ENCODE assay signal across 10 cellular contexts in the genomic region with DNA sequence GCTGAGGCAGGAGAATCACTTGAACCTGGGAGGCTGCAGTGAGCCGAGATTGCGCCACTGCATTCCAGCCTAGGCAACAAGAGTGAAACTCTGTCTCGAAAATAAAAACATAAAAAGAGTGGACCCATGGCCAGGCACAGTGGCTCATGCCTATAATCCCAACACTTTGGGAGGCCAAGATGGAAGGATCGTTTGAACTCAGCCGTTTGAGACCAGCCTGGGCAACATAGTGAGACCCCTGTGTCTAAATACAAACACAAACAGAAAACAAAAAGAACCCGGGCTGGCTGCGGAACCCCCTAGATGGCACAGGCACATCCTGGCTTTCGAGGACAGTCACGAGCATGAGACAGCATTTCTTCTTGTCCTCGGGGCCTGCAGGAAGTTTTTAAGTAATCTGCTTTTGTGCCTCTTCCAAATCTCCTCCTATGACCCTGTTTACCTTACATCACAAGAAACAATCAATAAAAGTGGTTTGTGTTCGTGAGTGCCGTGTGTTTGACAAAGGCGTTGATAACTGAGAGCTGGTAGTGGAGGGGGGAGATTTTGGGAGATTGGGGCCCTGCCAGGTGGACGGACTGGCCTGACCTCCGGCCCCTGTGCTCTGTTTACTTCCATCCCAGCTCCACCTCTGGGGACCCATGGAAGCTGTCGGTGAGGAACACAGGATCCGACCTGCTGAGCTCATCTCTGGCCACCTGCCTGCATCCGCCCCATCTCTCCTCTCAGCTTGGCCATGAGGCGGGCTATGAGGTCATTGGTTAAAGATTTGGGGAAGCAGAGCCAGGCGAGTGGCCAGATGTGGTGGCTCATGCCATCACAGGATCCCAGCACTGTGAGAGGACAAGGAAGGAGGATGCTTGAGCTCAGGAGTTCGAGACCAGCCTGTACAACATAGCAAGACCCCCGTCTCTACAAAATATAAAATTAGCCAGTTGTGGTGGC. TPM values are rescaled to one million over a fixed set of nuclear protein-coding genes. Genes with fewer than 3 reads are reported as not detected.
DNase-seq lines count a peak whose midpoint lies in the region; ATAC-seq and TF ChIP-seq lines count a peak whose summit lies in the region.
"Had no signal": no experiment of that assay in that cellular context is flagged by ENCODE, and none has a peak within 500 bp of the region (broad histone marks: within the 10 kb centered on the region; RNA-seq: fewer than 3 reads in every experiment).

No MANE protein-coding gene starts in this region.

- H3K4me3 ChIP-seq in HFF-Myc (replicated peaks; ENCODE audit: low read depth, low read length) (no peak overlapping the region), SK-N-SH (ENCODE audit: low read depth in 2 of 2, low read length in 1 of 2) (no peak overlapping the region)

- no peak overlapping the region for H3K4me2 ChIP-seq in SK-N-SH

- H2AFZ ChIP-seq in SK-N-SH (ENCODE audit: low read depth): peak overlapping the region; percentile 24; the same call in 1 of the 2 replicates

- peaks cover 2 to 9% of the 10 kb centered on the region in 2 donors for H3K4me1 Mint-ChIP-seq in stimulated activated naive B cell treated with anti-CD40 and anti-IgM and Interleukin-4, amounts not matched to agents 10 μg/mL and 1 μg/mL and 100 μg/mL, for 72 hours
- peaks cover 40% of the 10 kb centered on the region for H3K4me1 Mint-ChIP-seq in nephron progenitor cell
- H3K4me1 Mint-ChIP-seq: IgD-negative memory B cell had no signal

- no peaks in the 10 kb centered on the region for H4K20me1 ChIP-seq in SK-N-SH (ENCODE audit: insufficient read depth)

- TF ChIP-seq CTCF in HFF-Myc (IDR thresholded peaks at IDR 0.05; ENCODE audit: low read depth, low read length, missing control alignments): no peak
- TF ChIP-seq CTCF in SK-N-SH (IDR thresholded peaks at IDR 0.05): no peak
- TF ChIP-seq CTCF in nephron progenitor cell (IDR thresholded peaks at IDR 0.05): no peak

- no peaks in the 10 kb centered on the region for H3K9me3 ChIP-seq in SK-N-SH

- no peaks in the 10 kb centered on the region for H3K36me3 ChIP-seq in SK-N-SH (replicated peaks in 1 of 2; ENCODE audit: control insufficient read depth in 1 of 2, insufficient read depth in 2 of 2, low read length in 1 of 2)

- DNase-seq in HFF-Myc (ENCODE audit: extremely low read depth, low read depth) (peak; percentile 81), SK-N-SH (no peak), left cardiac atrium (peak; percentile 87), nephron progenitor cell (no peak)
- DNase-seq in stimulated activated naive B cell treated with anti-CD40 and anti-IgM and Interleukin-4, amounts not matched to agents 10 μg/mL and 1 μg/mL and 100 μg/mL, for 72 hours: no peak
- DNase-seq in effector CD4-positive, alpha-beta T cell: no peak
- DNase-seq in stimulated activated CD4-positive, alpha-beta T cell treated with anti-CD3 and anti-CD28 coated beads, Interleukin-2, amount 100 ng/mL, for 48 hours: no peak

- TF ChIP-seq RAD21 in SK-N-SH (IDR thresholded peaks at IDR 0.05; ENCODE audit: low read length): no peak

- H3K27ac ChIP-seq in SK-N-SH (ENCODE audit: low read depth in 2 of 2, low read length in 1 of 2): no peak overlapping the region

- H3K9me2 ChIP-seq in SK-N-SH: no peaks in the 10 kb centered on the region

- WGBS in SK-N-SH (ENCODE audit: low lambda C conversion rate): 78% methylated on average over 20 of the region's 22 CpGs

- H3K4me1 ChIP-seq in SK-N-SH (ENCODE audit: control insufficient read depth in 1 of 2, insufficient read depth in 2 of 2, low read depth in 1 of 2, low read length in 1 of 2): peaks cover 0 to 8% of the 10 kb centered on the region in 2 experiments; a peak in 2 of 4 replicates

- peak overlapping the region; percentile 59 for H3K27ac Mint-ChIP-seq in stimulated activated naive B cell treated with anti-CD40 and anti-IgM and Interleukin-4, amounts not matched to agents 10 μg/mL and 1 μg/mL and 100 μg/mL, for 72 hours
- H3K27ac Mint-ChIP-seq in nephron progenitor cell: no peak overlapping the region
- H3K27ac Mint-ChIP-seq: IgD-negative memory B cell had no signal

- TF ChIP-seq EP300 in SK-N-SH (IDR thresholded peaks at IDR 0.05; ENCODE audit: borderline replicate concordance in 1 of 2, low read depth in 1 of 2, low read length in 1 of 2): no peak

- H3K27me3 Mint-ChIP-seq in stimulated activated naive B cell treated with anti-CD40 and anti-IgM and Interleukin-4, amounts not matched to agents 10 μg/mL and 1 μg/mL and 100 μg/mL, for 72 hours: peaks cover 20 to 49% of the 10 kb centered on the region in 2 donors
- peaks cover 8% of the 10 kb centered on the region for H3K27me3 Mint-ChIP-seq in nephron progenitor cell (ENCODE audit: low read depth, poor library complexity)

- H3F3A ChIP-seq in SK-N-SH (replicated peaks; ENCODE audit: insufficient read depth): peaks cover 31% of the 10 kb centered on the region

- H3K27me3 ChIP-seq in SK-N-SH (ENCODE audit: insufficient read depth): no peaks in the 10 kb centered on the region

- H3K9ac ChIP-seq in SK-N-SH: no peak overlapping the region

- ATAC-seq in left cardiac atrium (peak; percentile 83 to 89), GM18519 (IDR thresholded peaks at IDR 0.05; ENCODE audit: low FRiP score, unreplicated experiment) (no peak)
- no peak for ATAC-seq in stimulated activated naive B cell treated with anti-CD40 and anti-IgM and Interleukin-4, amounts not matched to agents 10 μg/mL and 1 μg/mL and 100 μg/mL, for 72 hours (replicated peaks)

- H3K79me2 ChIP-seq in SK-N-SH (ENCODE audit: insufficient read depth): no peaks in the 10 kb centered on the region

- H3K36me3 Mint-ChIP-seq in stimulated activated naive B cell treated with anti-CD40 and anti-IgM and Interleukin-4, amounts not matched to agents 10 μg/mL and 1 μg/mL and 100 μg/mL, for 72 hours: no peaks in the 10 kb centered on the region
- H3K36me3 Mint-ChIP-seq in nephron progenitor cell (ENCODE audit: low read depth): no peaks in the 10 kb centered on the region
- H3K36me3 Mint-ChIP-seq: IgD-negative memory B cell had no signal

- no peak overlapping the region for H3K4me3 Mint-ChIP-seq in stimulated activated naive B cell treated with anti-CD40 and anti-IgM and Interleukin-4, amounts not matched to agents 10 μg/mL and 1 μg/mL and 100 μg/mL, for 72 hours
- H3K4me3 Mint-ChIP-seq in nephron progenitor cell: no peak overlapping the region
- H3K4me3 Mint-ChIP-seq: IgD-negative memory B cell had no signal

- intact Hi-C loops in left cardiac atrium (cut with DNase I): no loop called here

- CTCF ChIA-PET in SK-N-SH (lab: Yijun Ruan, JAX): interaction anchor here (1.0 to 4.2 kb wide), 5 partner anchors 9 to 100 kb away, joined by 4 to 22 read pairs (median 14); no protein-coding TSS in a partner anchor

- no peaks in the 10 kb centered on the region for H3K9me3 Mint-ChIP-seq in stimulated activated naive B cell treated with anti-CD40 and anti-IgM and Interleukin-4, amounts not matched to agents 10 μg/mL and 1 μg/mL and 100 μg/mL, for 72 hours
- no peaks in the 10 kb centered on the region for H3K9me3 Mint-ChIP-seq in nephron progenitor cell
- H3K9me3 Mint-ChIP-seq: IgD-negative memory B cell had no signal

- POLR2A ChIA-PET in SK-N-SH (lab: Yijun Ruan, JAX): no interaction called here

TF ChIP-seq in SK-N-SH, 30 proteins besides CTCF, POLR2A, EP300 and RAD21 (continues in another document):
- TF ChIP-seq, protein P1, sequence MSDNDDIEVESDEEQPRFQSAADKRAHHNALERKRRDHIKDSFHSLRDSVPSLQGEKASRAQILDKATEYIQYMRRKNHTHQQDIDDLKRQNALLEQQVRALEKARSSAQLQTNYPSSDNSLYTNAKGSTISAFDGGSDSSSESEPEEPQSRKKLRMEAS (IDR thresholded peaks at IDR 0.05; ENCODE audit: low read depth): peak; percentile 66
- TF ChIP-seq GABPA (IDR thresholded peaks at IDR 0.05; ENCODE audit: low read depth) (no peak), NFIC (IDR thresholded peaks at IDR 0.05; ENCODE audit: borderline replicate concordance) (peak; percentile 35; the same call in 1 of the 2 replicates)

RNA-seq across cellular contexts. Expression of a gene that starts 5.9 kb away (rescaled TPM):
- polyA plus RNA-seq in SK-N-SH (2012; rRNA removed): 74.1 and 129 TPM in 2 replicates
- polyA plus RNA-seq in SK-N-SH (2012; cell fraction: cytosol; rRNA removed): 48.5 and 76.8 TPM in 2 replicates
- polyA plus RNA-seq in SK-N-SH (2012; cell fraction: nucleus; rRNA removed): 193 and 251 TPM in 2 replicates
- total RNA-seq in left cardiac atrium: 1 to 10 TPM in 1 of 2 donors, under 1 TPM in 1; 0.50 to 1.5 TPM
- polyA plus RNA-seq: IgD-negative memory B cell had no signal

RNA-seq across cellular contexts. Expression of a gene that starts 17.3 kb away (rescaled TPM):
- not detected in 2 replicates for polyA plus RNA-seq in SK-N-SH (2012; rRNA removed)
- not detected in 2 replicates for polyA plus RNA-seq in SK-N-SH (2012; cell fraction: cytosol; rRNA removed)
- polyA plus RNA-seq in SK-N-SH (2012; cell fraction: nucleus; rRNA removed): not detected in 2 replicates
- 1 to 10 TPM; 4.9 to 8.7 TPM for total RNA-seq in left cardiac atrium
- total RNA-seq: glomerular endothelial cell had no signal

RNA-seq across cellular contexts. Expression of a gene that starts 39.1 kb away (rescaled TPM):
- 22.5 and 24.9 TPM in 2 replicates for polyA plus RNA-seq in SK-N-SH (2012; rRNA removed)
- 12.4 and 23.4 TPM in 2 replicates for polyA plus RNA-seq in SK-N-SH (2012; cell fraction: cytosol; rRNA removed)
- polyA plus RNA-seq in SK-N-SH (2012; cell fraction: nucleus; rRNA removed): 89.0 and 178 TPM in 2 replicates
- total RNA-seq in left cardiac atrium: 10 to 100 TPM; 37.4 to 49.3 TPM

RNA-seq across cellular contexts. Expression of a gene that starts 39.7 kb away (rescaled TPM):
- polyA plus RNA-seq in SK-N-SH (2012; rRNA removed): 13.8 and 13.9 TPM in 2 replicates
- 6.6 and 6.9 TPM in 2 replicates for polyA plus RNA-seq in SK-N-SH (2012; cell fraction: cytosol; rRNA removed)
- 29.5 and 30.2 TPM in 2 replicates for polyA plus RNA-seq in SK-N-SH (2012; cell fraction: nucleus; rRNA removed)
- 10 to 100 TPM; 27.5 to 34.7 TPM for total RNA-seq in left cardiac atrium

RNA-seq across cellular contexts. Expression of a gene that starts 57.2 kb away (rescaled TPM):
- 235 and 277 TPM in 2 replicates for polyA plus RNA-seq in SK-N-SH (2012; rRNA removed)
- polyA plus RNA-seq in SK-N-SH (2012; cell fraction: cytosol; rRNA removed): 193 and 249 TPM in 2 replicates
- 104 and 192 TPM in 2 replicates for polyA plus RNA-seq in SK-N-SH (2012; cell fraction: nucleus; rRNA removed)
- 10 to 100 TPM; 68.9 to 79.0 TPM for total RNA-seq in left cardiac atrium

Comparison
In these comparisons a context has a peak if more than half of its experiments do, and no peak if none do; other contexts are left out.
1. DNase-seq: peak in HFF-Myc (single experiment) and left cardiac atrium (single experiment); none in SK-N-SH (single experiment), stimulated activated naive B cell treated with anti-CD40 and anti-IgM and Interleukin-4, amounts not matched to agents 10 μg/mL and 1 μg/mL and 100 μg/mL, for 72 hours (single experiment), effector CD4-positive, alpha-beta T cell (single experiment), nephron progenitor cell (single experiment) and stimulated activated CD4-positive, alpha-beta T cell treated with anti-CD3 and anti-CD28 coated beads, Interleukin-2, amount 100 ng/mL, for 48 hours (0 of 2).
2. ATAC-seq: peak in left cardiac atrium (2 of 2); none in stimulated activated naive B cell treated with anti-CD40 and anti-IgM and Interleukin-4, amounts not matched to agents 10 μg/mL and 1 μg/mL and 100 μg/mL, for 72 hours (0 of 2) and GM18519 (single experiment).